ENCODE assay signal across 11 cellular contexts in genomic region chr19:8473652-8474476, GRCh38. TPM values are rescaled to one million over a fixed set of nuclear protein-coding genes. Genes with fewer than 3 reads are reported as not detected.
DNase-seq lines count a peak whose midpoint lies in the region; ATAC-seq, FAIRE-seq and TF ChIP-seq lines count a peak whose summit lies in the region.
"Had no signal": no experiment of that assay in that cellular context is flagged by ENCODE, and none has a peak within 500 bp of the region (broad histone marks: within the 10 kb centered on the region; RNA-seq: fewer than 3 reads in every experiment).

No MANE protein-coding gene starts in this region.

- no peaks in the 10 kb centered on the region for H3K27me3 ChIP-seq in CD8-positive, alpha-beta memory T cell (ENCODE audit: insufficient read depth, low read length, poor library complexity, severe bottlenecking)
- no peaks in the 10 kb centered on the region for H3K27me3 ChIP-seq in GM12878 (replicated peaks in 1 of 2; ENCODE audit: control insufficient read depth in 2 of 2, insufficient read depth in 2 of 2, low read length in 1 of 2)
- no peaks in the 10 kb centered on the region for H3K27me3 ChIP-seq in PC-9 (ENCODE audit: insufficient read depth, low read depth)

- no peak for DNase-seq in CD8-positive, alpha-beta memory T cell
- DNase-seq in GM12878 (ENCODE audit: low read depth, low spot score), result peak; percentile 45
- no peak for DNase-seq in PC-9
- DNase-seq in glomerular visceral epithelial cell (ENCODE audit: extremely low spot score), result no peak
- no peak for DNase-seq in G401 (ENCODE audit: low spot score)
- no peak for DNase-seq in type B pancreatic cell (ENCODE audit: extremely low spot score, unreplicated experiment)
- DNase-seq: Calu3 had no signal

- ATAC-seq in GM19395 (IDR thresholded peaks at IDR 0.05; ENCODE audit: unreplicated experiment) (peak; percentile 57), GM12878 (peak; percentile 92)
- ATAC-seq: left lobe of liver had no signal

- no peak overlapping the region for H3K27ac ChIP-seq in CD8-positive, alpha-beta memory T cell (ENCODE audit: low read depth, low read length)
- H3K27ac ChIP-seq in GM12878 (ENCODE audit: control insufficient read depth, insufficient read depth) (peak overlapping the region; percentile 61), PC-9 (no peak overlapping the region)

- no peak overlapping the region for H3K4me3 ChIP-seq in CD8-positive, alpha-beta memory T cell (ENCODE audit: low read length)
- no peak overlapping the region; the same call in 1 of the 2 replicates for H3K4me3 ChIP-seq in GM12878
- H3K4me3 ChIP-seq in PC-9, result no peak overlapping the region

- in situ Hi-C loops in GM12878 (cut with MboI) (no loop called here), G401 (cut with HindIII; ENCODE audit: low sequenced_read_pairs) (no loop called here)

- H3K27me3 Mint-ChIP-seq in CD8-positive, alpha-beta memory T cell, result no peaks in the 10 kb centered on the region
- H3K27me3 Mint-ChIP-seq in IgD-negative memory B cell, result no peaks in the 10 kb centered on the region
- H3K27me3 Mint-ChIP-seq in type B pancreatic cell, result no peaks in the 10 kb centered on the region

- no peak for TF ChIP-seq POLR2A in GM12878 (IDR thresholded peaks at IDR 0.05; ENCODE audit: low read depth, low read length)

- BruUV-seq in GM12878 (replicated peaks; lab: Mats Ljungman, UMichigan) (TSS peak; percentile 15), PC-9 (replicated peaks; lab: Mats Ljungman, UMichigan) (no TSS peak)

- peaks cover 3% of the 10 kb centered on the region for H4K20me1 ChIP-seq in GM12878 (ENCODE audit: control insufficient read depth, insufficient read depth)
- H4K20me1 ChIP-seq in PC-9 (ENCODE audit: insufficient read depth), result peaks cover 89% of the 10 kb centered on the region

- no peak overlapping the region for H3K4me3 Mint-ChIP-seq in CD8-positive, alpha-beta memory T cell
- H3K4me3 Mint-ChIP-seq in IgD-negative memory B cell (peak overlapping the region; percentile 8 to 90 (median 64)), type B pancreatic cell (no peak overlapping the region)

- SMC1A ChIA-PET in GM12878 (lab: Charles Lee; ENCODE audit: uncharacterized antibody, unreplicated experiment), result interaction anchor here (1.4 kb wide), 1 partner anchor 11 kb away, joined by 8 read pairs; no protein-coding TSS in a partner anchor

- no peak overlapping the region for H2AFZ ChIP-seq in GM12878 (ENCODE audit: control insufficient read depth, low read depth, low read length)
- no peak overlapping the region for H2AFZ ChIP-seq in PC-9

- no peak for TF ChIP-seq RAD21 in GM12878 (IDR thresholded peaks at IDR 0.05; ENCODE audit: insufficient read depth, low read depth, low read length)

- peaks cover 49% of the 10 kb centered on the region; the same call in 1 of the 2 replicates for H3F3A ChIP-seq in PC-9 (ENCODE audit: insufficient read depth, low read depth)

- TF ChIP-seq CTCF in GM12878 (IDR thresholded peaks at IDR 0.05 in 2 of 3, conservative IDR thresholded peaks at IDR 0.05 in 1 of 3; ENCODE audit: control insufficient read depth in 2 of 3, extremely low read depth in 1 of 3, insufficient read depth in 1 of 3, low read depth in 3 of 3, low read length in 3 of 3) (no peak), PC-9 (conservative IDR thresholded peaks at IDR 0.05) (no peak), type B pancreatic cell (conservative IDR thresholded peaks at IDR 0.05) (no peak)

- POLR2A ChIA-PET in CD8-positive, alpha-beta memory T cell (lab: Charles Lee), result interaction anchor here (0.7 kb wide), 1 partner anchor 39 kb away, joined by 4 read pairs; no protein-coding TSS in a partner anchor
- POLR2A ChIA-PET in GM12878 (lab: Charles Lee), result interaction anchor here (0.7 to 1.3 kb wide), 2 partner anchors 27 to 781 kb away, joined by 4 to 6 read pairs; no protein-coding TSS in a partner anchor
- POLR2A ChIA-PET in PC-9 (lab: Charles Lee; ENCODE audit: unreplicated experiment), result no interaction called here

- intact Hi-C loops in GM12878 (cut with micrococcal nuclease; ENCODE audit: unreplicated experiment), result no loop called here
- intact Hi-C loops in PC-9 (cut with micrococcal nuclease; ENCODE audit: unreplicated experiment), result no loop called here

- H3K9me3 Mint-ChIP-seq in CD8-positive, alpha-beta memory T cell, result no peaks in the 10 kb centered on the region
- H3K9me3 Mint-ChIP-seq in IgD-negative memory B cell (no peaks in the 10 kb centered on the region), type B pancreatic cell (no peaks in the 10 kb centered on the region)

- peaks cover 58% of the 10 kb centered on the region for H3K36me3 ChIP-seq in CD8-positive, alpha-beta memory T cell (ENCODE audit: insufficient read depth, low read length)
- H3K36me3 ChIP-seq in GM12878 (ENCODE audit: control insufficient read depth in 2 of 2, insufficient read depth in 2 of 2, low read length in 1 of 2) (peaks cover 42 to 43% of the 10 kb centered on the region in 2 experiments), PC-9 (ENCODE audit: low read depth) (peaks cover 63% of the 10 kb centered on the region)

- H3K79me2 ChIP-seq in GM12878 (ENCODE audit: control insufficient read depth, insufficient read depth, low read length) (peaks cover 33% of the 10 kb centered on the region), PC-9 (ENCODE audit: low read depth) (peaks cover 53% of the 10 kb centered on the region; the same call in 1 of the 2 replicates)

- peak overlapping the region in 7 of 8 donors; percentile 15 to 89 (median 50) for H3K27ac Mint-ChIP-seq in CD8-positive, alpha-beta memory T cell
- H3K27ac Mint-ChIP-seq in IgD-negative memory B cell (peak overlapping the region; percentile 78 to 96 (median 88)), type B pancreatic cell (no peak overlapping the region)

- peak overlapping the region; percentile 51 for H3K4me2 ChIP-seq in GM12878 (ENCODE audit: control insufficient read depth, insufficient read depth)
- H3K4me2 ChIP-seq in PC-9, result no peak overlapping the region

- 2% methylated on average over 6 of the region's 6 CpGs for WGBS in GM12878 (ENCODE audit: insufficient coverage, insufficient replicate concordance, low lambda C conversion rate, missing lambda C conversion rate)

- CTCF ChIA-PET in CD8-positive, alpha-beta memory T cell (lab: Charles Lee), result no interaction called here
- CTCF ChIA-PET in GM12878 (lab: Yijun Ruan, JAX), result interaction anchor here (0.7 to 1.7 kb wide), 5 partner anchors 19 to 107 kb away, joined by 3 to 8 read pairs (median 3); partner anchors contain the start of gene MARCHF2
- CTCF ChIA-PET in PC-9 (lab: Charles Lee), result interaction anchor here (0.5 kb wide), 1 partner anchor 262 kb away, joined by 3 read pairs; no protein-coding TSS in a partner anchor

- FAIRE-seq in GM12878 (lab: Jason Lieb, UNC), result peak; percentile 95

- peak overlapping the region; percentile 1; the same call in 1 of the 2 replicates for H3K9ac ChIP-seq in GM12878 (ENCODE audit: control insufficient read depth, insufficient read depth, low read length)

- peaks cover 39 to 54% (median 39%) of the 10 kb centered on the region in 3 donors for H3K4me1 Mint-ChIP-seq in CD8-positive, alpha-beta memory T cell
- H3K4me1 Mint-ChIP-seq in IgD-negative memory B cell (peaks cover 23 to 35% (median 24%) of the 10 kb centered on the region in 3 donors), type B pancreatic cell (ENCODE audit: unreplicated experiment) (peaks cover 8% of the 10 kb centered on the region)

- H3K36me3 Mint-ChIP-seq in CD8-positive, alpha-beta memory T cell, result peaks cover 0 to 93% (median 30%) of the 10 kb centered on the region in 3 donors
- H3K36me3 Mint-ChIP-seq in IgD-negative memory B cell (peaks cover 6% of the 10 kb centered on the region), type B pancreatic cell (peaks cover 42% of the 10 kb centered on the region)

- H3K4me1 ChIP-seq in CD8-positive, alpha-beta memory T cell (ENCODE audit: insufficient read depth, low read length), result peaks cover 24% of the 10 kb centered on the region
- peaks cover 32% of the 10 kb centered on the region for H3K4me1 ChIP-seq in GM12878 (ENCODE audit: control insufficient read depth, insufficient read depth, low read length)
- H3K4me1 ChIP-seq in PC-9 (replicated peaks; ENCODE audit: insufficient read depth), result no peaks in the 10 kb centered on the region

- RAD21 ChIA-PET in GM12878 (lab: Charles Lee; ENCODE audit: unreplicated experiment), result interaction anchor here (0.6 to 2.3 kb wide), 4 partner anchors 25 to 61 kb away, joined by 3 to 7 read pairs (median 6); partner anchors contain the start of genes HNRNPM and MARCHF2

- TF ChIP-seq EP300 in GM12878 (IDR thresholded peaks at IDR 0.05; ENCODE audit: borderline replicate concordance in 1 of 2, control insufficient read depth in 1 of 2, low read depth in 2 of 2, low read length in 2 of 2), result peak; percentile 26 to 67; a peak in 2 of 4 replicates

- no peaks in the 10 kb centered on the region for H3K9me3 ChIP-seq in CD8-positive, alpha-beta memory T cell (ENCODE audit: low read length)
- H3K9me3 ChIP-seq in GM12878 (replicated peaks; ENCODE audit: control insufficient read depth, insufficient read depth, low read length) (no peaks in the 10 kb centered on the region), PC-9 (ENCODE audit: insufficient read depth, low read depth) (no peaks in the 10 kb centered on the region)

- no peaks in the 10 kb centered on the region for H3K9me2 ChIP-seq in PC-9 (ENCODE audit: insufficient read depth)

RNA-seq across cellular contexts. Expression of gene PRAM1, which starts 28.6 kb away (rescaled TPM):
- under 1 TPM; 0.55 to 0.64 TPM for total RNA-seq in CD8-positive, alpha-beta memory T cell
- polyA plus RNA-seq in CD8-positive, alpha-beta memory T cell, result 0.39 TPM
- polyA plus RNA-seq in IgD-negative memory B cell (not detected), GM12878 (2011; rRNA removed) (not detected in 2 replicates), GM12878 (2014; fragmentation: Illumina TruSeq; extraction: Trizol) (0.03 TPM in 1 of 2 replicates, not detected in the other), GM12878 (2014; fragmentation: Nextera tagmentation; extraction: Ambion mirVana) (not detected), GM12878 (2014; rRNA removed) (0.08 and 0.49 TPM in 2 replicates), GM12878 (2016; fragmentation: Nextera tagmentation; extraction: Ambion mirVana) (not detected)
- 1.1 and 1.6 TPM in 2 replicates for total RNA-seq in GM12878 (2013; cell fraction: nucleolus; rRNA removed)
- total RNA-seq in GM12878 (2014; rRNA removed) (not detected in 2 replicates), GM12878 (2014; rRNA removed; fragmentation: Illumina TruSeq; extraction: Trizol) (not detected in 2 replicates), GM12878 (2021) (0.08 TPM in 1 of 2 replicates, not detected in the other), PC-9 (2021) (0.85 and 0.90 TPM in 2 replicates), type B pancreatic cell (ENCODE audit: low replicate concordance) (0.31 TPM in 2 replicates)
- not detected for polyA plus RNA-seq in GM12878 (2011; ENCODE audit: low read depth)
- polyA plus RNA-seq in GM12878 (2011; cell fraction: cytosol; rRNA removed), result not detected in 2 replicates
- polyA plus RNA-seq in GM12878 (2011; cell fraction: nucleus; rRNA removed), result 0.18 and 0.30 TPM in 2 replicates
- 0.10 and 0.24 TPM in 2 replicates for polyA plus RNA-seq in GM12878 (2012)
- polyA minus RNA-seq in GM12878 (2011; rRNA and poly(A)+ RNA removed), result not detected in 2 replicates
- not detected in 2 replicates for polyA minus RNA-seq in GM12878 (2011; cell fraction: cytosol; rRNA and poly(A)+ RNA removed)
- polyA minus RNA-seq in GM12878 (2011; cell fraction: nucleus; rRNA and poly(A)+ RNA removed), result not detected in 2 replicates
- total RNA-seq in G401 (2014; rRNA removed; shearing (Covaris generic)), result not detected in 2 replicates
- total RNA-seq: Calu3, fibroblast of lung had no signal
- polyA plus RNA-seq: fibroblast of lung had no signal

RNA-seq across cellular contexts. Expression of gene HNRNPM, which starts 29.1 kb away (rescaled TPM):
- 100 to 1,000 TPM; 336 to 338 TPM for total RNA-seq in CD8-positive, alpha-beta memory T cell
- 311 TPM for polyA plus RNA-seq in CD8-positive, alpha-beta memory T cell
- polyA plus RNA-seq in IgD-negative memory B cell, result 210 TPM
- total RNA-seq in GM12878 (2013; cell fraction: nucleolus; rRNA removed), result 182 and 185 TPM in 2 replicates
- 127 and 175 TPM in 2 replicates for total RNA-seq in GM12878 (2014; rRNA removed)
- 146 and 155 TPM in 2 replicates for total RNA-seq in GM12878 (2014; rRNA removed; fragmentation: Illumina TruSeq; extraction: Trizol)
- total RNA-seq in GM12878 (2021), result 314 and 339 TPM in 2 replicates
- polyA plus RNA-seq in GM12878 (2011; ENCODE audit: low read depth), result 138 TPM
- 131 and 134 TPM in 2 replicates for polyA plus RNA-seq in GM12878 (2011; rRNA removed)
- polyA plus RNA-seq in GM12878 (2011; cell fraction: cytosol; rRNA removed), result 149 and 253 TPM in 2 replicates
- 161 and 230 TPM in 2 replicates for polyA plus RNA-seq in GM12878 (2011; cell fraction: nucleus; rRNA removed)
- 155 and 193 TPM in 2 replicates for polyA plus RNA-seq in GM12878 (2012)
- 233 and 245 TPM in 2 replicates for polyA plus RNA-seq in GM12878 (2014; fragmentation: Illumina TruSeq; extraction: Trizol)
- 10 to 100 TPM; 14.3 to 35.9 TPM for polyA plus RNA-seq in GM12878 (2014; fragmentation: Nextera tagmentation; extraction: Ambion mirVana)
- polyA plus RNA-seq in GM12878 (2014; rRNA removed), result 220 and 260 TPM in 2 replicates
- 100 to 1,000 TPM; 374 to 415 TPM for polyA plus RNA-seq in GM12878 (2016; fragmentation: Nextera tagmentation; extraction: Ambion mirVana)
- polyA minus RNA-seq in GM12878 (2011; rRNA and poly(A)+ RNA removed), result 98.7 and 117 TPM in 2 replicates
- 77.2 and 93.8 TPM in 2 replicates for polyA minus RNA-seq in GM12878 (2011; cell fraction: cytosol; rRNA and poly(A)+ RNA removed)
- 66.1 and 115 TPM in 2 replicates for polyA minus RNA-seq in GM12878 (2011; cell fraction: nucleus; rRNA and poly(A)+ RNA removed)
- total RNA-seq in PC-9 (2021), result 220 and 239 TPM in 2 replicates
- total RNA-seq in G401 (2014; rRNA removed; shearing (Covaris generic)), result 101 and 123 TPM in 2 replicates
- total RNA-seq in type B pancreatic cell (ENCODE audit: low replicate concordance), result 197 and 317 TPM in 2 replicates

RNA-seq across cellular contexts. Expression of gene ZNF414, which starts 40.1 kb away (rescaled TPM):
- 10 to 100 TPM; 25.7 to 26.0 TPM for total RNA-seq in CD8-positive, alpha-beta memory T cell
- 18.0 TPM for polyA plus RNA-seq in CD8-positive, alpha-beta memory T cell
- polyA plus RNA-seq in IgD-negative memory B cell (22.2 TPM), GM12878 (2011; rRNA removed) (0.26 and 1.9 TPM in 2 replicates), GM12878 (2014; fragmentation: Illumina TruSeq; extraction: Trizol) (0.94 TPM in 1 of 2 replicates, not detected in the other), GM12878 (2014; fragmentation: Nextera tagmentation; extraction: Ambion mirVana) (under 1 TPM in 1 of 2 experiments, not detected in 1; 0.16 TPM), GM12878 (2014; rRNA removed) (12.5 and 24.5 TPM in 2 replicates), GM12878 (2016; fragmentation: Nextera tagmentation; extraction: Ambion mirVana) (10 to 100 TPM in 1 of 2 experiments, 1 to 10 TPM in 1; 5.7 to 12.1 TPM)
- 8.0 and 13.6 TPM in 2 replicates for total RNA-seq in GM12878 (2013; cell fraction: nucleolus; rRNA removed)
- total RNA-seq in GM12878 (2014; rRNA removed) (4.4 and 5.3 TPM in 2 replicates), GM12878 (2014; rRNA removed; fragmentation: Illumina TruSeq; extraction: Trizol) (0.45 and 0.92 TPM in 2 replicates), GM12878 (2021) (23.7 and 26.4 TPM in 2 replicates), PC-9 (2021) (22.1 and 22.4 TPM in 2 replicates), type B pancreatic cell (ENCODE audit: low replicate concordance) (19.9 and 25.4 TPM in 2 replicates)
- polyA plus RNA-seq in GM12878 (2011; ENCODE audit: low read depth), result 5.8 TPM
- 3.2 and 3.9 TPM in 2 replicates for polyA plus RNA-seq in GM12878 (2011; cell fraction: cytosol; rRNA removed)
- polyA plus RNA-seq in GM12878 (2011; cell fraction: nucleus; rRNA removed), result 17.8 and 22.8 TPM in 2 replicates
- polyA plus RNA-seq in GM12878 (2012), result 15.5 and 15.9 TPM in 2 replicates
- 0.80 and 3.5 TPM in 2 replicates for polyA minus RNA-seq in GM12878 (2011; rRNA and poly(A)+ RNA removed)
- polyA minus RNA-seq in GM12878 (2011; cell fraction: cytosol; rRNA and poly(A)+ RNA removed), result 5.8 and 9.2 TPM in 2 replicates
- 3.1 and 6.0 TPM in 2 replicates for polyA minus RNA-seq in GM12878 (2011; cell fraction: nucleus; rRNA and poly(A)+ RNA removed)
- total RNA-seq in G401 (2014; rRNA removed; shearing (Covaris generic)), result not detected in 2 replicates

Comparison
In these comparisons a context has a peak if more than half of its experiments do, and no peak if none do; other contexts are left out.
1. H3K4me3 Mint-ChIP-seq: peak in IgD-negative memory B cell (4 of 4); none in CD8-positive, alpha-beta memory T cell (0 of 7) and type B pancreatic cell (single experiment).